In genomic region chr17:32656851-32657250, GRCh38 we compare ENCODE assay signal across 20 cellular contexts.
DNase-seq lines count a peak whose midpoint lies in the region; ATAC-seq and TF ChIP-seq lines count a peak whose summit lies in the region.
"Had no signal": no experiment of that assay in that cellular context is flagged by ENCODE, and none has a peak within 500 bp of the region (broad histone marks: within the 10 kb centered on the region; RNA-seq: fewer than 3 reads in every experiment).

No MANE protein-coding gene starts in this region.

- peaks cover 32% of the 10 kb centered on the region for H3K36me3 Mint-ChIP-seq in brain
- peaks cover 23% of the 10 kb centered on the region for H3K36me3 Mint-ChIP-seq in nephron (ENCODE audit: low read depth)

- H3K27me3 Mint-ChIP-seq in brain (no peaks in the 10 kb centered on the region), nephron (ENCODE audit: low read depth) (no peaks in the 10 kb centered on the region)
- H3K27me3 Mint-ChIP-seq: B cell; CD4-positive, CD25-positive, alpha-beta regulatory T cell had no signal

- H3K27me3 ChIP-seq in right cardiac atrium (ENCODE audit: control insufficient read depth, insufficient read depth) = no peaks in the 10 kb centered on the region
- H3K27me3 ChIP-seq: BLaER1 had no signal

- no peak overlapping the region for H3K27ac ChIP-seq in right cardiac atrium (ENCODE audit: low read length)
- H3K27ac ChIP-seq: BLaER1, C4-2B had no signal

- no peaks in the 10 kb centered on the region for H3K4me1 ChIP-seq in right cardiac atrium (ENCODE audit: control insufficient read depth, insufficient read depth, low read length)
- H3K4me1 ChIP-seq: BLaER1, Caco-2, HAP-1 had no signal

- H3K4me1 Mint-ChIP-seq in brain (peaks cover 45% of the 10 kb centered on the region), nephron (peaks cover 42% of the 10 kb centered on the region)
- H3K4me1 Mint-ChIP-seq: B cell; CD4-positive, CD25-positive, alpha-beta regulatory T cell had no signal

- TF ChIP-seq CTCF in brain (conservative IDR thresholded peaks at IDR 0.05) = no peak
- no peak for TF ChIP-seq CTCF in nephron (IDR thresholded peaks at IDR 0.05; ENCODE audit: unreplicated experiment in 3 of 3)
- TF ChIP-seq CTCF in GM20000 (IDR thresholded peaks at IDR 0.05; ENCODE audit: extremely low read depth, missing control alignments) = no peak

- H3K4me3 Mint-ChIP-seq in brain = peak overlapping the region in 1 of 5 experiments; percentile 34
- peak overlapping the region in 1 of 3 experiments; percentile 6 for H3K4me3 Mint-ChIP-seq in nephron
- H3K4me3 Mint-ChIP-seq: B cell; CD4-positive, CD25-positive, alpha-beta regulatory T cell; CD8-positive, alpha-beta T cell; HFFc6 had no signal

- H3K4me3 ChIP-seq in right cardiac atrium (ENCODE audit: low read length) = no peak overlapping the region
- H3K4me3 ChIP-seq: BLaER1, GM12878, HAP-1 had no signal

- 60% methylated on average over 1 of the region's 1 CpG for WGBS in right cardiac atrium

- intact Hi-C loops in right cardiac atrium (cut with DNase I) = loop anchor here in 2 of 4 donors (5.0 to 10.0 kb wide), 2 partner anchors 95 to 172 kb away; partner anchors contain the start of gene CDK5R1 (in 1 of the 2)

- ATAC-seq in GM19467 (IDR thresholded peaks at IDR 0.05; ENCODE audit: unreplicated experiment) (no peak), right cardiac atrium (no peak)
- ATAC-seq: CD8-positive, alpha-beta T cell; GM12878 had no signal

- peak; percentile 13 for DNase-seq in left kidney (ENCODE audit: low read depth, low spot score)
- no peak for DNase-seq in GM20000 (ENCODE audit: low spot score)
- no peak for DNase-seq in right cardiac atrium
- DNase-seq: Caco-2; CD4-positive, CD25-positive, alpha-beta regulatory T cell; CD8-positive, alpha-beta T cell; DMS153; DMS79; EL; GDM1; GOT3; HFFc6 had no signal

- no peaks in the 10 kb centered on the region for H3K9me3 ChIP-seq in right cardiac atrium (ENCODE audit: control insufficient read depth, low read length)
- H3K9me3 ChIP-seq: Caco-2, HAP-1 had no signal

- H3K9me3 Mint-ChIP-seq in brain (peaks cover 2 to 3% (median 2%) of the 10 kb centered on the region in 5 experiments), nephron (peaks cover 4% of the 10 kb centered on the region)
- H3K9me3 Mint-ChIP-seq: CD8-positive, alpha-beta T cell; HFFc6 had no signal

- H3K27ac Mint-ChIP-seq in brain (peak overlapping the region in 4 of 5 experiments; percentile 65 to 91 (median 88)), nephron (peak overlapping the region in 2 of 3 experiments; percentile 18 to 54)
- H3K27ac Mint-ChIP-seq: B cell; CD4-positive, CD25-positive, alpha-beta regulatory T cell; CD8-positive, alpha-beta T cell; HFFc6 had no signal
